Comparison of ENCODE assay signal across 1 cellular context in genomic region chr20:57621426-57622200, GRCh38.
TF ChIP-seq lines count a peak whose summit lies in the region.

No MANE protein-coding gene starts in this region.

TF ChIP-seq in WTC11, 78 proteins besides CTCF, POLR2A, EP300 and RAD21 (continued from another document):
- no peak for TF ChIP-seq ZSCAN18 (CRISPR knock-in tag; IDR thresholded peaks at IDR 0.05)
- no peak for TF ChIP-seq AFF4 (CRISPR knock-in tag; IDR thresholded peaks at IDR 0.05; ENCODE audit: borderline replicate concordance)
- TF ChIP-seq ZNF423 (CRISPR knock-in tag; IDR thresholded peaks at IDR 0.05), result no peak
- no peak for TF ChIP-seq MXD4 (CRISPR knock-in tag; IDR thresholded peaks at IDR 0.05; ENCODE audit: borderline replicate concordance)
- no peak for TF ChIP-seq TEAD4 (CRISPR knock-in tag; IDR thresholded peaks at IDR 0.05)
- no peak for TF ChIP-seq ESRRA (CRISPR knock-in tag; IDR thresholded peaks at IDR 0.05; ENCODE audit: borderline replicate concordance)
- TF ChIP-seq TEAD1 (CRISPR knock-in tag; IDR thresholded peaks at IDR 0.05), result no peak
- TF ChIP-seq MAX (CRISPR knock-in tag; IDR thresholded peaks at IDR 0.05), result no peak
- no peak for TF ChIP-seq ATF3 (CRISPR knock-in tag; conservative IDR thresholded peaks at IDR 0.05)
- no peak for TF ChIP-seq KAT7 (CRISPR knock-in tag; IDR thresholded peaks at IDR 0.05; ENCODE audit: borderline replicate concordance)
- no peak for TF ChIP-seq NR1H2 (CRISPR knock-in tag; IDR thresholded peaks at IDR 0.05)
- no peak for TF ChIP-seq HMGXB4 (CRISPR knock-in tag; IDR thresholded peaks at IDR 0.05)
- no peak for TF ChIP-seq SMAD4 (CRISPR knock-in tag; IDR thresholded peaks at IDR 0.05)
